17 cellular contexts compared by ENCODE assay signal in the genomic region with DNA sequence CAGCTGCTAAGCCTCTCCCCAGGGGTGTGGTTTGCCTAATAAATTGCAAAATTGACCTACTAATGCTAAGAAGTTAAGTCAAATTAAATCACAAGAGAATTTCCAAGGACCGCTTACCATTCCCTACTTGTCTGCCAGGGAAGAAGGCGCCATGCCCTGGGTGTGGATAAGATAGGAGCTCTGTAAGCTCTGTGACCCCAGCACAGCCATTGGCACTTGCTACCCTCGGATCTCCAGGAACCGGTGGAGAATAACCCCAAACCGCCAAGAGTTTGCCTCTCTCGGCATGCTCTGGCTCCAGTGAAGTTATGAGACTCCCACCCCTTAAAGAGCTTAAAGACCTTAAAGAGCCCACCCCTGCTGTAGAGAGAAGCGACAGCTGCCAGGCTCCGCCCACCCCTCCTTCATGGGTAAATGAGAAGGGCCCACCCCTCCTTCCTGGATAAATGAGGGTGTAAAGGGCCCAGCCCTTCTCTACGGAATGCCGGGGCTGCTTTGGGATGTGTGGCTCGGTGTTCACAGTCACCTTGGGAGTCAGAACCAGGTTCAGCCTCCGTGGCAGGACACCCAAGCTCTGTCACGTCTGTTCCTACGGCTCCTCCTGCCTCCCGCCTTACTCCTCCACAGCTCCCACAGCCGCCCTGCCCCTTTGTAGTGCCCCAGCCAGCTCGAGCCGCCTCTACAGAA. TPM values are rescaled to one million over a fixed set of nuclear protein-coding genes. Genes with fewer than 3 reads are reported as not detected.
A peak's percentile ranks its signal among the peaks of the same experiment; 100 is the strongest.
DNase-seq lines count a peak whose midpoint lies in the region; ATAC-seq, FAIRE-seq and TF ChIP-seq lines count a peak whose summit lies in the region.
"Had no signal": no experiment of that assay in that cellular context is flagged by ENCODE, and none has a peak within 500 bp of the region (broad histone marks: within the 10 kb centered on the region; RNA-seq: fewer than 3 reads in every experiment).

No MANE protein-coding gene starts in this region.

- TF ChIP-seq EP300 in H1 (IDR thresholded peaks at IDR 0.05; ENCODE audit: borderline replicate concordance in 1 of 2, low read depth in 2 of 2, low read length in 2 of 2) = no peak

- H2AFZ ChIP-seq in H1 (ENCODE audit: low read length) (peak overlapping the region; percentile 99), smooth muscle cell (ENCODE audit: low read depth) (peak overlapping the region; percentile 3)

- no peaks in the 10 kb centered on the region for H3K79me1 ChIP-seq in H1 (ENCODE audit: low read depth, low read length)

- POLR2A ChIA-PET in H1 (lab: Charles Lee; ENCODE audit: partially characterized antibody) = interaction anchor here (0.7 to 1.2 kb wide), 4 partner anchors 16 to 259 kb away, joined by 3 to 4 read pairs (median 4); a partner anchor contains a TSS
- POLR2A ChIA-PET in A673 (lab: Charles Lee; ENCODE audit: low non-redundant PET) = no interaction called here

- H3K4me3 ChIP-seq in H1 (ENCODE audit: extremely low read depth in 1 of 4, insufficient read depth in 2 of 4, low read depth in 3 of 4, low read length in 4 of 4) (peak overlapping the region; percentile 25 to 56 (median 38); a peak in 6 of 8 replicates), smooth muscle cell (peak overlapping the region; percentile 36), A673 (ENCODE audit: low read depth, low read length, poor library complexity, severe bottlenecking) (no peak overlapping the region)
- H3K4me3 ChIP-seq: HAP-1, pancreas, stomach had no signal

- no peak overlapping the region for H3K23ac ChIP-seq in H1 (ENCODE audit: insufficient read length)

- TF ChIP-seq RAD21 in H1 (IDR thresholded peaks at IDR 0.05 in 1 of 2, conservative IDR thresholded peaks at IDR 0.05 in 1 of 2; ENCODE audit: low read depth in 2 of 2, low read length in 2 of 2) = no peak

- H2BK20ac ChIP-seq in H1 (ENCODE audit: low read length) = peak overlapping the region; percentile 95; the same call in 1 of the 2 replicates

- H3K4me1 ChIP-seq in H1 (replicated peaks in 1 of 4; ENCODE audit: control insufficient read depth in 3 of 4, insufficient read depth in 4 of 4, low read length in 3 of 4) (peaks cover 4 to 19% (median 10%) of the 10 kb centered on the region in 4 experiments), smooth muscle cell (ENCODE audit: low read depth) (peaks cover 20% of the 10 kb centered on the region), A673 (ENCODE audit: insufficient read depth, low read length, poor library complexity, severe bottlenecking) (no peaks in the 10 kb centered on the region)

- no peaks in the 10 kb centered on the region for H3F3A ChIP-seq in smooth muscle cell (ENCODE audit: low read depth)

- no peak overlapping the region; the same call in 1 of the 2 replicates for H2BK5ac ChIP-seq in H1 (ENCODE audit: low read depth, low read length)

- H3K18ac ChIP-seq in H1 (ENCODE audit: extremely low read depth, low read length) = peak overlapping the region; percentile 75

- H3K9ac ChIP-seq in H1 (replicated peaks in 1 of 4; ENCODE audit: extremely low read depth in 1 of 4, low read depth in 3 of 4, low read length in 3 of 4) = no peak overlapping the region; a peak in 2 of 7 replicates
- H3K9ac ChIP-seq in smooth muscle cell (ENCODE audit: low read depth) = no peak overlapping the region

- H3K4me2 ChIP-seq in H1 (ENCODE audit: insufficient read depth in 1 of 2, low read depth in 2 of 2, low read length in 2 of 2) = peak overlapping the region; percentile 72 to 85
- peak overlapping the region; percentile 72 for H3K4me2 ChIP-seq in smooth muscle cell

- peak; percentile 17 for ATAC-seq in left colon
- ATAC-seq: activated CD4-positive, CD25-positive, alpha-beta regulatory T cell treated with anti-CD3 and anti-CD28 coated beads, Interleukin-2, amount 50 U/mL, for 24 hours; pancreas had no signal

- no peak overlapping the region for H3K14ac ChIP-seq in H1 (ENCODE audit: insufficient read length)

- no peak overlapping the region for H4K91ac ChIP-seq in H1 (replicated peaks; ENCODE audit: insufficient read length, low read length)

- H3K9me3 ChIP-seq in H1 (ENCODE audit: insufficient read depth in 2 of 2, low read depth in 1 of 2, low read length in 1 of 2) (no peaks in the 10 kb centered on the region), smooth muscle cell (replicated peaks; ENCODE audit: low read depth) (no peaks in the 10 kb centered on the region), A673 (ENCODE audit: low read depth, low read length, poor library complexity, severe bottlenecking) (no peaks in the 10 kb centered on the region)
- H3K9me3 ChIP-seq: HAP-1, pancreas, stomach had no signal

- CTCF ChIA-PET in H1 (lab: Charles Lee; ENCODE audit: partially characterized antibody) = interaction anchor here (0.5 to 11.9 kb wide), 19 partner anchors 9 to 780 kb away, joined by 3 to 176 read pairs (median 4); no protein-coding TSS in a partner anchor
- CTCF ChIA-PET in A673 (lab: Charles Lee) = no interaction called here

- H4K8ac ChIP-seq in H1 (ENCODE audit: extremely low read depth, insufficient read depth, low read length) = no peak overlapping the region

- H3K36me3 ChIP-seq in H1 (ENCODE audit: control insufficient read depth in 2 of 4, insufficient read depth in 4 of 4, low read length in 3 of 4) (no peaks in the 10 kb centered on the region), smooth muscle cell (ENCODE audit: low read depth) (no peaks in the 10 kb centered on the region), A673 (ENCODE audit: insufficient read depth, low read length, poor library complexity, severe bottlenecking) (no peaks in the 10 kb centered on the region)
- H3K36me3 ChIP-seq: brain microvascular endothelial cell, HAP-1, pancreas, stomach had no signal

- H3K27me3 ChIP-seq in H1 (replicated peaks in 1 of 4; ENCODE audit: control insufficient read depth in 3 of 4, extremely low read depth in 1 of 4, insufficient read depth in 3 of 4, low read length in 3 of 4) = peaks cover 0 to 8% (median 1%) of the 10 kb centered on the region in 4 experiments; a peak in 4 of 7 replicates
- no peaks in the 10 kb centered on the region for H3K27me3 ChIP-seq in smooth muscle cell (ENCODE audit: low read depth)
- H3K27me3 ChIP-seq in A673 (replicated peaks; ENCODE audit: insufficient read depth, low read depth, low read length, poor library complexity) = no peaks in the 10 kb centered on the region
- H3K27me3 ChIP-seq: pancreas had no signal

- H2BK15ac ChIP-seq in H1 (ENCODE audit: low read length) = peak overlapping the region; percentile 99

- BruUV-seq in A673 (replicated peaks; lab: Mats Ljungman, UMichigan) = no TSS peak

- H2AK5ac ChIP-seq in H1 (ENCODE audit: low read depth, low read length) = no peak overlapping the region

- TF ChIP-seq POLR2A in H1 (IDR thresholded peaks at IDR 0.05; ENCODE audit: control extremely low read depth in 1 of 2, low read depth in 2 of 2, low read length in 2 of 2) = no peak

- FAIRE-seq in H1 (lab: Jason Lieb, UNC) = no peak
- FAIRE-seq: pancreas had no signal

- H4K5ac ChIP-seq in H1 (ENCODE audit: insufficient read length, low read depth, low read length) = no peak overlapping the region

- peaks cover 4% of the 10 kb centered on the region; the same call in 1 of the 2 replicates for H3K23me2 ChIP-seq in H1 (ENCODE audit: low read depth, low read length)

- H2BK120ac ChIP-seq in H1 (replicated peaks; ENCODE audit: low read depth, low read length) = no peak overlapping the region

- H4K20me1 ChIP-seq in H1 (replicated peaks in 1 of 2; ENCODE audit: control insufficient read depth in 1 of 2, insufficient read depth in 2 of 2, low read length in 2 of 2) (no peaks in the 10 kb centered on the region), smooth muscle cell (ENCODE audit: low read depth) (no peaks in the 10 kb centered on the region)

- no peak overlapping the region for H3K56ac ChIP-seq in H1 (replicated peaks; ENCODE audit: insufficient read length, low read depth, low read length)

- 8% methylated on average over 13 of the region's 18 CpGs; no CpG with 5 or more reads in 1 of the 2 experiments for WGBS in H1 (ENCODE audit: extremely low coverage in 1 of 2, insufficient coverage in 1 of 2, insufficient read length in 1 of 2, insufficient replicate concordance in 2 of 2, low coverage in 1 of 2, low lambda C conversion rate in 2 of 2, missing lambda C conversion rate in 1 of 2), 2 experiments
- WGBS in smooth muscle cell (ENCODE audit: low lambda C conversion rate) = 15% methylated on average over 18 of the region's 18 CpGs

- H3K27ac ChIP-seq in H1 (ENCODE audit: low read depth, low read length) = no peak overlapping the region
- H3K27ac ChIP-seq in smooth muscle cell (ENCODE audit: low read depth) = no peak overlapping the region
- no peak overlapping the region for H3K27ac ChIP-seq in A673 (ENCODE audit: low read depth, low read length, poor library complexity, severe bottlenecking)
- H3K27ac ChIP-seq: brain microvascular endothelial cell, pancreas had no signal

- TF ChIP-seq CTCF in H1 (IDR thresholded peaks at IDR 0.05; ENCODE audit: control extremely low read depth in 1 of 3, insufficient read depth in 1 of 3, low read depth in 1 of 3, low read length in 3 of 3) = no peak
- TF ChIP-seq CTCF in smooth muscle cell (IDR thresholded peaks at IDR 0.05; ENCODE audit: borderline replicate concordance, insufficient read depth, poor library complexity, severe bottlenecking) = no peak
- TF ChIP-seq CTCF in A673 (conservative IDR thresholded peaks at IDR 0.05; ENCODE audit: low read depth, low read length) = no peak

- peak overlapping the region; percentile 77; the same call in 1 of the 2 replicates for H2BK12ac ChIP-seq in H1 (ENCODE audit: low read depth, low read length)

- DNase-seq in DMS79 treated with DMSO at 0.1 percent for 48 hours (lab: John Stamatoyannopoulos, UW) = peak; percentile 7
- DNase-seq in DMS79 (lab: John Stamatoyannopoulos, UW) = no peak
- DNase-seq in H1 (ENCODE audit: low read depth in 1 of 2, low spot score in 2 of 2) = peak in 1 of 2 experiments; percentile 76
- peak in 1 of 2 donors; percentile 49 for DNase-seq in left colon
- no peak for DNase-seq in smooth muscle cell (lab: John Stamatoyannopoulos, UW; ENCODE audit: unreplicated experiment)
- DNase-seq in NK-92 (lab: John Stamatoyannopoulos, UW; ENCODE audit: unreplicated experiment) = no peak
- no peak for DNase-seq in A673 (ENCODE audit: low spot score)
- no peak for DNase-seq in occipital lobe (lab: John Stamatoyannopoulos, UW)
- DNase-seq: brain microvascular endothelial cell; Calu3; KBM-7; NCI-H226; stimulated activated CD4-positive, alpha-beta T cell treated with anti-CD3 and anti-CD28 coated beads, Interleukin-4, amount 100 ng/mL, for 1 hour; stomach had no signal

- H3K79me2 ChIP-seq in H1 (ENCODE audit: control insufficient read depth in 1 of 2, insufficient read depth in 2 of 2, low read length in 2 of 2) (no peaks in the 10 kb centered on the region), smooth muscle cell (ENCODE audit: low read depth) (no peaks in the 10 kb centered on the region)

- intact Hi-C loops in left colon (cut with DNase I, micrococcal nuclease) = loop anchor here (5.0 to 10.0 kb wide), 2 partner anchors 55 to 218 kb away; a partner anchor contains a TSS
- intact Hi-C loops in A673 (cut with micrococcal nuclease; ENCODE audit: unreplicated experiment) = loop anchor here (5.0 kb wide), 2 partner anchors 238 to 593 kb away; no protein-coding TSS in a partner anchor

- H3K4ac ChIP-seq in H1 (replicated peaks; ENCODE audit: insufficient read length, low read depth, low read length) = no peak overlapping the region

RNA-seq across cellular contexts. Expression of a gene that starts 59.1 kb away (rescaled TPM):
- 5.7 and 6.1 TPM in 2 replicates for total RNA-seq in H1 (2021; fragmentation: NEBNext Ultra II Directional; extraction: Animal tissue kit (Norgen Biotek cat#: 25700))
- polyA plus RNA-seq in H1 (2011; rRNA removed) = 3.3 and 5.4 TPM in 2 replicates
- polyA plus RNA-seq in H1 (2011; cell fraction: cytosol; rRNA removed) = 4.8 TPM
- 15.7 TPM for polyA plus RNA-seq in H1 (2011; cell fraction: nucleus; rRNA removed)
- 4.5 to 5.3 TPM (median 4.5 TPM) in 4 replicates for polyA plus RNA-seq in H1 (2012, experiment 1 of 2)
- polyA plus RNA-seq in H1 (2012, experiment 2 of 2) = 4.2 TPM
- 2.9 TPM for polyA plus RNA-seq in H1 (2013, experiment 1 of 2)
- 2.8 TPM for polyA plus RNA-seq in H1 (2013, experiment 2 of 2)
- polyA minus RNA-seq in H1 (2011; rRNA and poly(A)+ RNA removed) = 3.9 and 4.0 TPM in 2 replicates
- polyA minus RNA-seq in H1 (2011; cell fraction: cytosol; rRNA and poly(A)+ RNA removed) = 5.5 TPM
- polyA minus RNA-seq in H1 (2011; cell fraction: nucleus; rRNA and poly(A)+ RNA removed) = 4.4 TPM
- total RNA-seq in left colon = 10 to 100 TPM; 60.5 to 90.8 TPM
- total RNA-seq in smooth muscle cell = 10.0 and 17.7 TPM in 2 replicates
- 3.1 and 3.7 TPM in 2 replicates for polyA plus RNA-seq in smooth muscle cell
- total RNA-seq in A673 (2021) = 5.1 and 5.7 TPM in 2 replicates
- total RNA-seq in occipital lobe = 19.2 TPM
